13 cellular contexts compared by ENCODE assay signal in the genomic region with DNA sequence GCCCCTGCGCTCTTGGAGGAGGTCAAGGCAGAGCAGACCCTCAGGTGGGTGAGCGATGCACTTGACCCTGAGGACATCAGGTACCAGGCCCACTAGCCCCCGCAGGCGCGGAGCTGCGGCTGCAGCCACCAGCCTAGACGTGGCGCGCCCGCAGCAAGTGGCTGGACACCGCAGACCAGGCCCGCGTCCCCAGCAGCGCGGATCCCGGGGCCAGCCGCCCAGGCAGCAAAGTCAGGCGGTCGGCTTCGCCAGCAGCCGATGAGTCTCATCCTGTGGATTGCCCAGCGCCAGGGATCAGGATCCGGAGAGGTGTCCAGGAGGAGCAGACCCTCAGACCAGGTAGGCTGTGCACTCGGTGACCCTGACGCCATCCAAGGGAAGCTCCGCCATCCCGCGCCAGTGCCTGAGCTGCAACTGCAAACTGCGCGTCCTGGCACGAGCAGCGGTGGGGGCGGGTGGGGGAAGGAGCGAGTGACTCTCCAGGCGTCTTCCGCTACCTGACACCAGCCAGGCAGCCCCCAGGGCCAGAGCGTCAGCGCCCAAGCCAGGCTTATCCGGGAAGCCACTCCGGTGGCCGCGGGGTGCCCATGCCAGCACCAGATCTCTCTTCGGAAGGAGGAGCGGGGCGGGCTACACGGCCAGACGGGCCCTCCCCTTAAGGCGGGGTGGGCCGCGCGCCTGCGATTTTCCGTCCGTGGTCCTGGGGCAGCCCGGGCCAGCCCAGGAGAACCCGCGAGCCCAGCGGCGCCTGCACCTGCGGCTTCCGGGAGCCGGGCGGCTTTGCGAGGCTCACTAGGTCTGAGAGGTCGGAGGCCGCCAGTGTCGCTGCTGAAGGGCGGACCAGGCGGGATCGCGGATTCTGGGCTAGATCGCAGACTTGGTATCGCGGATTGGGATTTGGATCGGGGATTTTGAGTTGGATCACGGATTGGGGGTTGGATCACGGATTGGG. TPM values are rescaled to one million over a fixed set of nuclear protein-coding genes. Genes with fewer than 3 reads are reported as not detected.
DNase-seq lines count a peak whose midpoint lies in the region; ATAC-seq and TF ChIP-seq lines count a peak whose summit lies in the region.
"Not testable (repeated sequence)": the region's sequence is repeated elsewhere in the genome, so short reads cannot be mapped to it uniquely, and the experiment has no call there.
"Had no signal": no experiment of that assay in that cellular context is flagged by ENCODE, and none has a peak within 500 bp of the region (broad histone marks: within the 10 kb centered on the region; RNA-seq: fewer than 3 reads in every experiment).

No MANE protein-coding gene starts in this region.

- not testable (repeated sequence) for H3K4me1 ChIP-seq in left lung

- not testable (repeated sequence) for H3K9me3 ChIP-seq in left lung

- DNase-seq in DMS53 (lab: John Stamatoyannopoulos, UW) (peak; percentile 59), activated gamma-delta T cell (lab: John Stamatoyannopoulos, UW) (peak; percentile 27), dorsolateral prefrontal cortex (peak in 3 of 10 donors; percentile 21 to 59 (median 56)), left lung (peak in 1 of 2 donors; percentile 72)
- peak; percentile 23 to 51 for DNase-seq in activated CD4-positive, alpha-beta T cell treated with anti-CD3 and anti-CD28 coated beads, Interleukin-2, amount 50 U/mL, for 24 hours (ENCODE audit: low read depth in 1 of 2, low spot score in 1 of 2)
- DNase-seq in stimulated activated CD4-positive, alpha-beta T cell treated with anti-CD3 and anti-CD28 coated beads, Interleukin-15, amount 100 ng/mL, for 24 hours, result peak; percentile 72
- DNase-seq in stimulated activated naive CD4-positive, alpha-beta T cell treated with Interleukin-2 at 50 U/mL for 16 hours (lab: John Stamatoyannopoulos, UW), result peak; percentile 63

- intact Hi-C loops in dorsolateral prefrontal cortex (cut with DNase I); left lung (cut with DNase I): not testable (repeated sequence)

- H3K36me3 ChIP-seq in left lung, result not testable (repeated sequence)

- peak overlapping the region in 5 of 59 donors; percentile 28 to 84 (median 59) for H3K27ac ChIP-seq in dorsolateral prefrontal cortex
- H3K27ac ChIP-seq in left lung, result not testable (repeated sequence)

- ATAC-seq in HG03354 (IDR thresholded peaks at IDR 0.05; ENCODE audit: poor library complexity, severe bottlenecking, unreplicated experiment) (peak; percentile 89), left lung (peak; percentile 96)

- TF ChIP-seq CTCF in dorsolateral prefrontal cortex (IDR thresholded peaks at IDR 0.05 in 54 of 56, conservative IDR thresholded peaks at IDR 0.05 in 2 of 56; ENCODE audit: low read depth in 1 of 56, partially characterized antibody in 56 of 56); left lung (IDR thresholded peaks at IDR 0.05): not testable (repeated sequence)

- H3K4me3 ChIP-seq in dorsolateral prefrontal cortex, result peak overlapping the region in 35 of 59 donors; percentile 22 to 64 (median 46)
- H3K4me3 ChIP-seq in left lung, result not testable (repeated sequence)

- peaks cover 0 to 19% (median 0%) of the 10 kb centered on the region in 45 donors for H3K27me3 ChIP-seq in dorsolateral prefrontal cortex
- H3K27me3 ChIP-seq in left lung, result peaks cover 7 to 63% of the 10 kb centered on the region in 2 donors

RNA-seq across cellular contexts. Expression of a gene that starts 10.4 kb away (rescaled TPM):
- total RNA-seq in dorsolateral prefrontal cortex (1 to 10 TPM in 1 of 120 experiments, under 1 TPM in 7, not detected in 112; 0.39 to 1.6 (median 0.60) TPM), left lung (not detected)
- total RNA-seq: glomerular endothelial cell, lung microvascular endothelial cell, pulmonary artery endothelial cell, Right ventricle myocardium inferior, thyroid gland had no signal
